In genomic region chr17:5019475-5019956, GRCh38 we compare ENCODE assay signal across 10 cellular contexts. TPM values are rescaled to one million over a fixed set of nuclear protein-coding genes. Genes with fewer than 3 reads are reported as not detected.
DNase-seq lines count a peak whose midpoint lies in the region.
"Had no signal": no experiment of that assay in that cellular context is flagged by ENCODE, and none has a peak within 500 bp of the region (broad histone marks: within the 10 kb centered on the region; RNA-seq: fewer than 3 reads in every experiment).

No MANE protein-coding gene starts in this region.

- DNase-seq in NCI-H82 (lab: John Stamatoyannopoulos, UW): peak; percentile 60
- no peak for DNase-seq in NCI-H82 treated with DMSO at 0.1 percent for 48 hours (lab: John Stamatoyannopoulos, UW; ENCODE audit: unreplicated experiment)
- DNase-seq in OCI-M1 (lab: John Stamatoyannopoulos, UW): peak; percentile 52
- DNase-seq in amniotic epithelial cell (ENCODE audit: low read depth): peak; percentile 22
- peak; percentile 36 for DNase-seq in stimulated activated CD8-positive, alpha-beta memory T cell treated with anti-CD3 and anti-CD28 coated beads, Interleukin-12 subunit alpha, Interleukin-12 subunit beta, amount 100 ng/mL, for 4 hours (ENCODE audit: low read depth)
- DNase-seq in posterior vena cava (ENCODE audit: low spot score): no peak
- DNase-seq in mucosa of gallbladder (ENCODE audit: low spot score): no peak
- no peak for DNase-seq in cardiac septum (ENCODE audit: low spot score)
- DNase-seq: gastrocnemius medialis had no signal

- intact Hi-C loops in posterior vena cava (cut with DNase I) (no loop called here), cardiac septum (cut with DNase I) (no loop called here)

RNA-seq across cellular contexts. Expression of gene SLC52A1, which starts 15.7 kb away (rescaled TPM):
- under 1 TPM in 1 of 2 donors, not detected in 1; 0.14 TPM for total RNA-seq in posterior vena cava
- total RNA-seq in mucosa of gallbladder: not detected
- total RNA-seq in cardiac septum: not detected
- total RNA-seq: gastrocnemius medialis, skeletal muscle tissue had no signal

RNA-seq across cellular contexts. Expression of gene KIF1C, which starts 21.8 kb away (rescaled TPM):
- total RNA-seq in posterior vena cava: 100 to 1,000 TPM; 192 to 254 TPM
- total RNA-seq in mucosa of gallbladder: 234 TPM
- 646 TPM for total RNA-seq in cardiac septum

RNA-seq across cellular contexts. Expression of gene INCA1, which starts 22.2 kb away (rescaled TPM):
- 1 to 10 TPM in 1 of 2 donors, under 1 TPM in 1; 0.60 to 1.3 TPM for total RNA-seq in posterior vena cava
- total RNA-seq in mucosa of gallbladder: 1.4 TPM
- 1.8 TPM for total RNA-seq in cardiac septum
- total RNA-seq: skeletal muscle tissue had no signal

RNA-seq across cellular contexts. Expression of gene CAMTA2, which starts 32.0 kb away (rescaled TPM):
- total RNA-seq in posterior vena cava: 10 to 100 TPM; 52.0 to 72.2 TPM
- 68.0 TPM for total RNA-seq in mucosa of gallbladder
- 38.9 TPM for total RNA-seq in cardiac septum

RNA-seq across cellular contexts. Expression of gene SPAG7, which starts 51.9 kb away (rescaled TPM):
- total RNA-seq in posterior vena cava (10 to 100 TPM; 47.0 to 50.7 TPM), mucosa of gallbladder (54.2 TPM), cardiac septum (104 TPM)

Comparison
In these comparisons a context has a peak if more than half of its experiments do, and no peak if none do; other contexts are left out.
1. DNase-seq: peak in NCI-H82 (single experiment), OCI-M1 (single experiment), amniotic epithelial cell (single experiment) and stimulated activated CD8-positive, alpha-beta memory T cell treated with anti-CD3 and anti-CD28 coated beads, Interleukin-12 subunit alpha, Interleukin-12 subunit beta, amount 100 ng/mL, for 4 hours (single experiment); none in NCI-H82 treated with DMSO at 0.1 percent for 48 hours (single experiment), posterior vena cava (single experiment), mucosa of gallbladder (single experiment) and cardiac septum (single experiment).